In genomic region chr1:150550222-150551048, GRCh38 we compare ENCODE assay signal across 9 cellular contexts. TPM values are rescaled to one million over a fixed set of nuclear protein-coding genes. Genes with fewer than 3 reads are reported as not detected.
DNase-seq lines count a peak whose midpoint lies in the region; ATAC-seq and TF ChIP-seq lines count a peak whose summit lies in the region.
"Had no signal": no experiment of that assay in that cellular context is flagged by ENCODE, and none has a peak within 500 bp of the region (broad histone marks: within the 10 kb centered on the region; RNA-seq: fewer than 3 reads in every experiment).

No MANE protein-coding gene starts in this region.

- H3K9me3 Mint-ChIP-seq in HFFc6 = no peaks in the 10 kb centered on the region

- H3K4me3 ChIP-seq in breast epithelium = peak overlapping the region; percentile 62 to 88 (median 62)
- H3K4me3 ChIP-seq in lower lobe of right lung = peak overlapping the region; percentile 67
- peak overlapping the region; percentile 58 to 70 (median 59) for H3K4me3 ChIP-seq in subcutaneous abdominal adipose tissue (ENCODE audit: low read depth in 1 of 5, low read length in 5 of 5)

- intact Hi-C loops in breast epithelium (cut with DNase I; ENCODE audit: low total_unique reads) = no loop called here
- intact Hi-C loops in lower lobe of right lung (cut with DNase I) = no loop called here

- ATAC-seq in lower lobe of right lung (peak; percentile 1 to 3), GM19452 (IDR thresholded peaks at IDR 0.05; ENCODE audit: unreplicated experiment) (no peak)

- H3K27me3 ChIP-seq in breast epithelium = no peaks in the 10 kb centered on the region
- H3K27me3 ChIP-seq in lower lobe of right lung (ENCODE audit: low read depth) = no peaks in the 10 kb centered on the region
- H3K27me3 ChIP-seq in subcutaneous abdominal adipose tissue (ENCODE audit: control insufficient read depth in 5 of 5, insufficient read depth in 4 of 5, low read length in 5 of 5) = no peaks in the 10 kb centered on the region

- peaks cover 45% of the 10 kb centered on the region for H3K4me1 Mint-ChIP-seq in HFFc6 (ENCODE audit: low read depth)

- peaks cover 2% of the 10 kb centered on the region for H3K36me3 Mint-ChIP-seq in HFFc6 (ENCODE audit: low read depth)

- peaks cover 9% of the 10 kb centered on the region for H3K27me3 Mint-ChIP-seq in HFFc6 (ENCODE audit: insufficient read depth)

- peak overlapping the region; percentile 68 for H3K27ac Mint-ChIP-seq in HFFc6

- H3K9ac ChIP-seq in subcutaneous abdominal adipose tissue (ENCODE audit: low read length in 5 of 5) = peak overlapping the region in 4 of 5 donors; percentile 56 to 81 (median 75)

- no peak for TF ChIP-seq POLR2A in breast epithelium (IDR thresholded peaks at IDR 0.05)

- H3K9me3 ChIP-seq in breast epithelium (no peaks in the 10 kb centered on the region), lower lobe of right lung (no peaks in the 10 kb centered on the region), subcutaneous abdominal adipose tissue (ENCODE audit: control insufficient read depth in 5 of 5, low read length in 5 of 5) (no peaks in the 10 kb centered on the region)
- H3K9me3 ChIP-seq: mucosa of descending colon had no signal

- H3K27ac ChIP-seq in breast epithelium (peak overlapping the region; percentile 84 to 97), lower lobe of right lung (peak overlapping the region; percentile 85), subcutaneous abdominal adipose tissue (ENCODE audit: low read depth, low read length) (peak overlapping the region; percentile 85)

- no peak for DNase-seq in HFFc6
- no peak for DNase-seq in breast epithelium (ENCODE audit: low spot score in 2 of 2)
- no peak for DNase-seq in lower lobe of right lung
- DNase-seq in effector CD8-positive, alpha-beta T cell (lab: John Stamatoyannopoulos, UW) = no peak
- DNase-seq in NCI-H1930 (lab: John Stamatoyannopoulos, UW) = no peak
- DNase-seq: mucosa of descending colon, NCI-H2081 treated with DMSO at 0.1 percent for 48 hours had no signal

- TF ChIP-seq CTCF in HFFc6 (IDR thresholded peaks at IDR 0.05) (no peak), breast epithelium (IDR thresholded peaks at IDR 0.05) (no peak), lower lobe of right lung (IDR thresholded peaks at IDR 0.05) (no peak)

- H3K36me3 ChIP-seq in breast epithelium = no peaks in the 10 kb centered on the region
- H3K36me3 ChIP-seq in lower lobe of right lung = peaks cover 7% of the 10 kb centered on the region
- peaks cover 0 to 9% (median 6%) of the 10 kb centered on the region in 5 donors for H3K36me3 ChIP-seq in subcutaneous abdominal adipose tissue (ENCODE audit: control insufficient read depth in 5 of 5, insufficient read depth in 5 of 5, low read length in 5 of 5)

- peak overlapping the region; percentile 91 for H3K4me3 Mint-ChIP-seq in HFFc6

- H3K4me1 ChIP-seq in breast epithelium (peaks cover 12 to 20% of the 10 kb centered on the region in 2 donors), lower lobe of right lung (peaks cover 46% of the 10 kb centered on the region), subcutaneous abdominal adipose tissue (ENCODE audit: control insufficient read depth in 5 of 5, insufficient read depth in 5 of 5, low read length in 5 of 5) (peaks cover 8 to 55% (median 50%) of the 10 kb centered on the region in 5 donors)

RNA-seq across cellular contexts. Expression of gene ADAMTSL4, which starts 1.2 kb away (rescaled TPM):
- total RNA-seq in HFFc6 (2021; fragmentation: NEBNext Ultra II Directional; extraction: Animal tissue kit (Norgen Biotek cat#: 25700)) = 10 to 100 TPM; 33.7 to 61.2 (median 38.2) TPM
- total RNA-seq in breast epithelium (10 to 100 TPM; 11.3 to 31.8 (median 30.2) TPM), lower lobe of right lung (164 TPM)

RNA-seq across cellular contexts. Expression of gene MCL1, which starts 29.0 kb away (rescaled TPM):
- 100 to 1,000 TPM; 155 to 170 (median 164) TPM for total RNA-seq in HFFc6 (2021; fragmentation: NEBNext Ultra II Directional; extraction: Animal tissue kit (Norgen Biotek cat#: 25700))
- 100 to 1,000 TPM; 257 to 535 (median 333) TPM for total RNA-seq in breast epithelium
- 387 TPM for total RNA-seq in lower lobe of right lung

RNA-seq across cellular contexts. Expression of gene FALEC, which starts 34.9 kb away (rescaled TPM):
- under 1 TPM in 2 of 6 experiments, not detected in 4; 0.43 to 0.59 TPM for total RNA-seq in HFFc6 (2021; fragmentation: NEBNext Ultra II Directional; extraction: Animal tissue kit (Norgen Biotek cat#: 25700))
- 1 to 10 TPM in 1 of 3 donors, not detected in 2; 2.2 TPM for total RNA-seq in breast epithelium
- not detected for total RNA-seq in lower lobe of right lung
- total RNA-seq: mucosa of descending colon had no signal

RNA-seq across cellular contexts. Expression of gene ECM1, which starts 42.5 kb away (rescaled TPM):
- 10 to 100 TPM; 30.8 to 52.0 (median 46.5) TPM for total RNA-seq in HFFc6 (2021; fragmentation: NEBNext Ultra II Directional; extraction: Animal tissue kit (Norgen Biotek cat#: 25700))
- total RNA-seq in breast epithelium = 10 to 100 TPM in 2 of 3 donors, 1 to 10 TPM in 1; 4.0 to 53.3 (median 10.2) TPM
- 16.9 TPM for total RNA-seq in lower lobe of right lung
